ENCODE assay signal across 8 cellular contexts in the genomic region with DNA sequence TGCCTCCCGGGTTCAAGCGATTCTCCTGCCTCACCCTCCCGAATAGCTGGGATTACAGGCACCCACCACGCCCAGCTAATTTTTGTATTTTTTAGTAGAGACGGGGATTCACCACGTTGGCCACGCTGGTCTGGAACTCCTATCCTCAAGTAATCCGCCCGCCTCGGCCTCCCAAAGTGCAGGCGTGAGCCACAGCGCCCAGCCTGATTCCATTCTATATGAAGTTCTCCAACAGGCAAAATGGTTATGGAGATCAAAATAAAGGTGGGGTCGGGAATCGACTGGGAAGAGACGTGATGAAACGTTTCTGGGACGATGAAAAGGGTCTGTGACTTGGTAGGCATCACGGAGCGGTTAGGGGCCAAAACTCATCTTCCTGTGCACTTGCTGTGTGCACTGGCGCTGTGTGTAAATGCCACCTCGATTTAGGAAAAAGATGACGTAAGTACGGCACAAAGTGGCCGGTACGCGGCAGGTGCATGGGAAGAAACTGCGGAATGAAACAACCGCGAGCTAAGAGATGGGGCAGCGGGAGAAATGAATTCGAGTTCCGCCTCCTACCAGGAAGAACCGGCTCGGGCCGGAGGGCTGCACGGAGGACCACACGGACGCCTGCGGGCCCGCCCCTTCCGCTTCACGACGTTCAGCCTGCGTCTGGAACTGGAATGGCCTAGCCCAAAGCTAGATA. TPM values are rescaled to one million over a fixed set of nuclear protein-coding genes. Genes with fewer than 3 reads are reported as not detected.
A peak's percentile ranks its signal among the peaks of the same experiment; 100 is the strongest.
DNase-seq lines count a peak whose midpoint lies in the region; ATAC-seq, FAIRE-seq and TF ChIP-seq lines count a peak whose summit lies in the region.

No MANE protein-coding gene starts in this region.

- FAIRE-seq in urothelium cell line (lab: Jason Lieb, UNC): no peak

- peaks cover 28% of the 10 kb centered on the region for H3K4me1 Mint-ChIP-seq in T-helper 1 cell treated with Interleukin-12 subunit alpha and Interleukin-12 subunit beta and Interleukin-4 antibody, amounts not matched to agents 30 μg/mL and 1 μg/mL, for 36 hours (ENCODE audit: low read depth)

- POLR2A ChIA-PET in GM10248 (lab: Yijun Ruan, JAX): interaction anchor here (0.6 to 1.8 kb wide), 8 partner anchors 13 to 466 kb away, joined by 3 to 12 read pairs (median 3); a partner anchor contains a TSS

- H3K27ac Mint-ChIP-seq in T-helper 1 cell treated with Interleukin-12 subunit alpha and Interleukin-12 subunit beta and Interleukin-4 antibody, amounts not matched to agents 30 μg/mL and 1 μg/mL, for 36 hours: peak overlapping the region; percentile 98

- H3K27me3 Mint-ChIP-seq in T-helper 1 cell treated with Interleukin-12 subunit alpha and Interleukin-12 subunit beta and Interleukin-4 antibody, amounts not matched to agents 30 μg/mL and 1 μg/mL, for 36 hours (ENCODE audit: low read depth): no peaks in the 10 kb centered on the region

- peak; percentile 89 for DNase-seq in GM10248 (ENCODE audit: extremely low spot score)
- peak; percentile 95 for DNase-seq in NCI-H1105 (lab: John Stamatoyannopoulos, UW)
- peak in 54 of 56 donors; percentile 44 to 95 (median 86) for DNase-seq in amygdala (lab: John Stamatoyannopoulos, UW)
- peak; percentile 92 for DNase-seq in left ventricle myocardium inferior
- peak; percentile 93 for DNase-seq in prostate gland (ENCODE audit: low spot score)
- DNase-seq in urothelium cell line (ENCODE audit: low spot score): peak; percentile 83

- peak overlapping the region; percentile 95 for H3K4me3 Mint-ChIP-seq in T-helper 1 cell treated with Interleukin-12 subunit alpha and Interleukin-12 subunit beta and Interleukin-4 antibody, amounts not matched to agents 30 μg/mL and 1 μg/mL, for 36 hours

- peak; percentile 51 for TF ChIP-seq POLR2A in prostate gland (IDR thresholded peaks at IDR 0.05)

- CTCF ChIA-PET in GM10248 (lab: Yijun Ruan, JAX): interaction anchor here (1.2 to 5.5 kb wide), 7 partner anchors 10 to 330 kb away, joined by 4 to 112 read pairs (median 8); a partner anchor contains a TSS

- peaks cover 22% of the 10 kb centered on the region for H3K36me3 Mint-ChIP-seq in T-helper 1 cell treated with Interleukin-12 subunit alpha and Interleukin-12 subunit beta and Interleukin-4 antibody, amounts not matched to agents 30 μg/mL and 1 μg/mL, for 36 hours (ENCODE audit: low read depth)

- H3K4me3 ChIP-seq in left ventricle myocardium inferior (peak overlapping the region; percentile 95), prostate gland (peak overlapping the region; percentile 66 to 77)

- peak overlapping the region; percentile 99 for H3K27ac ChIP-seq in left ventricle myocardium inferior (replicated peaks)
- peak overlapping the region; percentile 90 to 93 for H3K27ac ChIP-seq in prostate gland

- no peak for TF ChIP-seq CTCF in GM10248 (IDR thresholded peaks at IDR 0.05; ENCODE audit: control extremely low read depth, extremely low read depth, low read depth, missing control alignments)
- no peak for TF ChIP-seq CTCF in left ventricle myocardium inferior (IDR thresholded peaks at IDR 0.05; ENCODE audit: borderline replicate concordance)
- TF ChIP-seq CTCF in prostate gland (IDR thresholded peaks at IDR 0.05): peak in 1 of 4 experiments; percentile 17

- H3K9me3 ChIP-seq in left ventricle myocardium inferior (replicated peaks): no peaks in the 10 kb centered on the region
- no peaks in the 10 kb centered on the region for H3K9me3 ChIP-seq in prostate gland

- 3% methylated on average over 44 of the region's 44 CpGs for WGBS in prostate gland

- no peaks in the 10 kb centered on the region for H3K9me3 Mint-ChIP-seq in T-helper 1 cell treated with Interleukin-12 subunit alpha and Interleukin-12 subunit beta and Interleukin-4 antibody, amounts not matched to agents 30 μg/mL and 1 μg/mL, for 36 hours

- intact Hi-C loops in left ventricle myocardium inferior (cut with micrococcal nuclease): loop anchor here (5.0 kb wide), 1 partner anchor 53 kb away; a partner anchor contains a TSS
- intact Hi-C loops in prostate gland (cut with DNase I): loop anchor here (5.0 to 10.0 kb wide), 4 partner anchors 58 to 333 kb away; a partner anchor contains a TSS

- H3K27me3 ChIP-seq in left ventricle myocardium inferior (ENCODE audit: low read depth): no peaks in the 10 kb centered on the region
- no peaks in the 10 kb centered on the region for H3K27me3 ChIP-seq in prostate gland (replicated peaks; ENCODE audit: insufficient read depth)

- ATAC-seq in HG02610 (IDR thresholded peaks at IDR 0.05; ENCODE audit: unreplicated experiment): peak; percentile 66

- H3K4me1 ChIP-seq in left ventricle myocardium inferior: peaks cover 53% of the 10 kb centered on the region
- peaks cover 9% of the 10 kb centered on the region for H3K4me1 ChIP-seq in prostate gland (replicated peaks)

- H3K36me3 ChIP-seq in left ventricle myocardium inferior: peaks cover 5% of the 10 kb centered on the region
- no peaks in the 10 kb centered on the region for H3K36me3 ChIP-seq in prostate gland

RNA-seq across cellular contexts. Expression of a gene that starts 1.6 kb away (rescaled TPM):
- total RNA-seq in left ventricle myocardium inferior (11.7 TPM), prostate gland (10 to 100 TPM; 52.3 to 65.0 TPM)

RNA-seq across cellular contexts. Expression of a gene that starts 2.6 kb away (rescaled TPM):
- total RNA-seq in left ventricle myocardium inferior (4.7 TPM), prostate gland (1 to 10 TPM; 8.6 to 9.4 TPM)

RNA-seq across cellular contexts. Expression of a gene that starts 19.3 kb away (rescaled TPM):
- total RNA-seq in left ventricle myocardium inferior (not detected), prostate gland (1 to 10 TPM; 3.0 to 5.5 TPM)

RNA-seq across cellular contexts. Expression of a gene that starts 31.9 kb away (rescaled TPM):
- 0.33 TPM for total RNA-seq in left ventricle myocardium inferior
- total RNA-seq in prostate gland: 1 to 10 TPM in 1 of 2 donors, under 1 TPM in 1; 0.09 to 4.9 TPM

RNA-seq across cellular contexts. Expression of a gene that starts 35.0 kb away (rescaled TPM):
- total RNA-seq in left ventricle myocardium inferior (2.8 TPM), prostate gland (10 to 100 TPM in 1 of 2 donors, under 1 TPM in 1; 0.82 to 11.7 TPM)

Comparison
In these comparisons a context has a peak if more than half of its experiments do, and no peak if none do; other contexts are left out.
1. Peak in every context shown above with its lines: DNase-seq, ATAC-seq, H3K4me3 ChIP-seq and H3K27ac ChIP-seq.